Comparison of ENCODE assay signal across 11 cellular contexts in the genomic region with DNA sequence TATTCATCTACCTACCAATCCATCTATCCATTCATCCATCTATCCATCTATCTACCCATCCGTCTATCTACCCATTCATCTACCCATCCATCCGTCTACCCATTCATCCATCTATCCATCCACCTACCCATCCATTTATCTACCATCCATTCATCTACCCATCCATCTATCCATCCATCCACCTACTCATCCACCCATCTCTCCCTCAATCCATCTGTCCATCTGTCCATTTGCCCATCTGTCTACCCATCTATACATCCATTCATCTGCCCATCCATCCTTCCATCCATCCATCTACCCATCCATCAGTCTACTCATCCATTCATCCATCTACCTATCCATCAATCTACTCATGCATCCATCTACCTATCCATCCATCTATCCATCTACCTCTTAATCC.
"Had no signal": no experiment of that assay in that cellular context is flagged by ENCODE, and none has a peak within 500 bp of the region (broad histone marks: within the 10 kb centered on the region; RNA-seq: fewer than 3 reads in every experiment).

No MANE protein-coding gene starts in this region.

- H2AFZ ChIP-seq: GM23248, GM23338 had no signal

- DNase-seq: GM23248, GOT3, H7, H9, HCEC 1CT, HFFc6 had no signal

- FAIRE-seq: H1, H54 had no signal

- H3K9me3 ChIP-seq: HAP-1 had no signal

- H3K27ac ChIP-seq: GM23248 had no signal

- H3K4me2 ChIP-seq: GM23338 had no signal

- H3K4me1 ChIP-seq: HAP-1 had no signal

- H3K4me3 ChIP-seq: GM23248, GM23338, HAP-1 had no signal

- H3K36me3 ChIP-seq: HAP-1 had no signal

- ATAC-seq: GM23338, HCT116 had no signal

- H3K9ac ChIP-seq: GM23248 had no signal
